ENCODE assay signal across 12 cellular contexts in genomic region chr4:17721496-17722360, GRCh38. TPM values are rescaled to one million over a fixed set of nuclear protein-coding genes. Genes with fewer than 3 reads are reported as not detected.
DNase-seq lines count a peak whose midpoint lies in the region; ATAC-seq and TF ChIP-seq lines count a peak whose summit lies in the region.
"Had no signal": no experiment of that assay in that cellular context is flagged by ENCODE, and none has a peak within 500 bp of the region (broad histone marks: within the 10 kb centered on the region; RNA-seq: fewer than 3 reads in every experiment).

No MANE protein-coding gene starts in this region.

- 72 to 78% methylated on average over 16 of the region's 16 CpGs for WGBS in body of pancreas, 2 donors

- H3K4me1 ChIP-seq in body of pancreas, result no peaks in the 10 kb centered on the region
- H3K4me1 ChIP-seq: lower lobe of right lung had no signal

- no peak for TF ChIP-seq POLR2A in body of pancreas (IDR thresholded peaks at IDR 0.05)

- ATAC-seq in body of pancreas (peak; percentile 21), HG02981 (IDR thresholded peaks at IDR 0.05; ENCODE audit: unreplicated experiment) (no peak), HG03045 (IDR thresholded peaks at IDR 0.05; ENCODE audit: unreplicated experiment) (no peak)
- peak; percentile 23 for ATAC-seq in stimulated activated effector memory CD8-positive, alpha-beta T cell treated with anti-CD3 and anti-CD28 coated beads, Interleukin-12 subunit alpha, Interleukin-12 subunit beta, amount 100 ng/mL, for 72 hours
- ATAC-seq: lower lobe of right lung had no signal

- TF ChIP-seq CTCF in body of pancreas (IDR thresholded peaks at IDR 0.05), result no peak
- TF ChIP-seq CTCF in foreskin fibroblast (IDR thresholded peaks at IDR 0.05; ENCODE audit: low read depth, low read length), result no peak

- H3K4me3 Mint-ChIP-seq in stimulated activated effector memory CD8-positive, alpha-beta T cell treated with anti-CD3 and anti-CD28 coated beads, Interleukin-12 subunit alpha, Interleukin-12 subunit beta, amount 100 ng/mL, for 72 hours, result no peak overlapping the region
- H3K4me3 Mint-ChIP-seq: central memory CD8-positive, alpha-beta T cell had no signal

- peak; percentile 69 for DNase-seq in HPDE6-E6E7 (ENCODE audit: extremely low spot score)
- peak in 1 of 4 donors; percentile 1 for DNase-seq in body of pancreas
- DNase-seq in foreskin fibroblast, result peak; percentile 43 to 78
- DNase-seq in stimulated activated effector memory CD8-positive, alpha-beta T cell treated with anti-CD3 and anti-CD28 coated beads, Interleukin-12 subunit alpha, Interleukin-12 subunit beta, amount 100 ng/mL, for 72 hours (ENCODE audit: low spot score in 2 of 2), result no peak
- DNase-seq in activated naive CD4-positive, alpha-beta T cell (lab: John Stamatoyannopoulos, UW), result no peak
- DNase-seq: glutamatergic neuron; lower lobe of right lung; stimulated activated CD4-positive, alpha-beta T cell treated with anti-CD3 and anti-CD28 coated beads, Interleukin-4, amount 100 ng/mL, for 1 hour had no signal

- H3K27ac Mint-ChIP-seq in stimulated activated effector memory CD8-positive, alpha-beta T cell treated with anti-CD3 and anti-CD28 coated beads, Interleukin-12 subunit alpha, Interleukin-12 subunit beta, amount 100 ng/mL, for 72 hours, result no peak overlapping the region

- no peaks in the 10 kb centered on the region for H3K9me3 ChIP-seq in body of pancreas
- H3K9me3 ChIP-seq: lower lobe of right lung had no signal

- H3K4me3 ChIP-seq in body of pancreas (no peak overlapping the region), foreskin fibroblast (ENCODE audit: low read depth in 1 of 2, low read length in 2 of 2) (no peak overlapping the region)
- H3K4me3 ChIP-seq: lower lobe of right lung had no signal

- H3K36me3 ChIP-seq in body of pancreas (replicated peaks in 1 of 2; ENCODE audit: insufficient read depth in 1 of 2, low read depth in 2 of 2), result no peaks in the 10 kb centered on the region
- H3K36me3 ChIP-seq: lower lobe of right lung had no signal

- no peaks in the 10 kb centered on the region for H3K36me3 Mint-ChIP-seq in stimulated activated effector memory CD8-positive, alpha-beta T cell treated with anti-CD3 and anti-CD28 coated beads, Interleukin-12 subunit alpha, Interleukin-12 subunit beta, amount 100 ng/mL, for 72 hours

- H3K27me3 ChIP-seq in body of pancreas, result no peaks in the 10 kb centered on the region

- H3K9me3 Mint-ChIP-seq in stimulated activated effector memory CD8-positive, alpha-beta T cell treated with anti-CD3 and anti-CD28 coated beads, Interleukin-12 subunit alpha, Interleukin-12 subunit beta, amount 100 ng/mL, for 72 hours, result no peaks in the 10 kb centered on the region
- H3K9me3 Mint-ChIP-seq: central memory CD8-positive, alpha-beta T cell had no signal

- H3K27ac ChIP-seq in body of pancreas, result no peak overlapping the region
- H3K27ac ChIP-seq: lower lobe of right lung had no signal

- intact Hi-C loops in body of pancreas (cut with DNase I), result no loop called here

- H3K4me1 Mint-ChIP-seq in stimulated activated effector memory CD8-positive, alpha-beta T cell treated with anti-CD3 and anti-CD28 coated beads, Interleukin-12 subunit alpha, Interleukin-12 subunit beta, amount 100 ng/mL, for 72 hours, result no peaks in the 10 kb centered on the region
- H3K4me1 Mint-ChIP-seq: central memory CD8-positive, alpha-beta T cell had no signal

RNA-seq across cellular contexts. Expression of gene FAM184B, which starts 59.7 kb away (rescaled TPM):
- not detected for total RNA-seq in body of pancreas
- total RNA-seq: subcutaneous adipose tissue had no signal

Comparison
In these comparisons a context has a peak if more than half of its experiments do, and no peak if none do; other contexts are left out.
1. DNase-seq: peak in HPDE6-E6E7 (single experiment) and foreskin fibroblast (2 of 2); none in stimulated activated effector memory CD8-positive, alpha-beta T cell treated with anti-CD3 and anti-CD28 coated beads, Interleukin-12 subunit alpha, Interleukin-12 subunit beta, amount 100 ng/mL, for 72 hours (0 of 2) and activated naive CD4-positive, alpha-beta T cell (0 of 4).
2. ATAC-seq: peak in body of pancreas (single experiment) and stimulated activated effector memory CD8-positive, alpha-beta T cell treated with anti-CD3 and anti-CD28 coated beads, Interleukin-12 subunit alpha, Interleukin-12 subunit beta, amount 100 ng/mL, for 72 hours (single experiment); none in HG02981 (single experiment) and HG03045 (single experiment).